Comparison of ENCODE assay signal across 1 cellular context in the genomic region with DNA sequence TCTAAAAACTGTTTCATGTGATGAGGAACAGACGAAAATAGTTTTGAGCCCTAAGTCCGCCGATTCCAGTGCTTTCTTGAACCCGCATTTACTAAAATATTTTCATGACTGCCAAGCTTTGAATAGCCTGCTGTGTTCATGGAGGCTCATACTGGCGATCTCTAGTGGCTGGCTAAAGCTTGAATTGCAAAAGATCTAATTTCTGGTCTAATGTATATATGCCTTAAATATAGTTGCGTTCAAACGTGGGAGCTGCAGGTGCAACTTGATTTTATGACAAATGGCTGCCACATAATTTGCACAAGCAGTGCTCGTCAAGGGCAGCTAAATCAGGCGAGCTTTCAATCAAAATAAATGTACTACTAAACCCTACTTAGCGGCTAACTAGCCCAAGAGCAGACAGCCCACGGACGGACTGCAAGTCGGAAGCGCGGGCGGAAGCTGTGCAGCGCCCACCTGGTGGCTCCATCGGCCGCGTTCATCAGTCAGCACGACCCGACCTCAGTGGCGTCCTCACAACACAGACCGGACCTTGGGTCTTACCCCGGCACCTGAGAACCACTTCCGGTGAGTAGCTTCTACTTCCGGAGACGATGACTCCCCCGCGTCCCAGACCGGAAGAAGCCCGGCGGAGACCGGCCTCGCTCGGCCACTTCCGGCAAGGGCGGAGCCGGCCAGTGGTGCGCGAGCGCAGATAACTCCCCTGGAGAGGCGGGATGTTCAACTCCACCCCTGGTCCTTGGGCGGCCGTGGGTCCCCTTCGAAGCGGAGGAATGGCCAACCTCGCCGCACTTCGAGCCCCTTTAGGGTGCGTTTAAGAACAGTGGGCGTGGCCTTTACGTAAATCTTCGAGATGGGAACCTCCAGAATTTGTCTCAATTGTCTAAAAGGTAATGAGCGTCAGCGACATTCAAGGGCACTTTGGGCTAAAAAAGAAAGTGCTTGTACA.
TF ChIP-seq lines count a peak whose summit lies in the region.

No MANE protein-coding gene starts in this region.

TF ChIP-seq in K562, 482 proteins besides CTCF, POLR2A, EP300 and RAD21 (continued from another document and continues in another):
- TF ChIP-seq NFRKB (IDR thresholded peaks at IDR 0.05; ENCODE audit: low read depth): peak; percentile 20; the same call in 1 of the 2 replicates
- TF ChIP-seq FOS (IDR thresholded peaks at IDR 0.05; ENCODE audit: extremely low read depth, insufficient read length): no peak
- TF ChIP-seq MAFF (IDR thresholded peaks at IDR 0.05; ENCODE audit: low read length): no peak
- no peak for TF ChIP-seq ZNF696 (CRISPR knock-in tag; conservative IDR thresholded peaks at IDR 0.05)
- TF ChIP-seq E2F3 (CRISPR knock-in tag; IDR thresholded peaks at IDR 0.05): no peak
- TF ChIP-seq ZNF408 (CRISPR knock-in tag; IDR thresholded peaks at IDR 0.05; ENCODE audit: low read depth): no peak
- TF ChIP-seq NBN (IDR thresholded peaks at IDR 0.05; ENCODE audit: low read depth): no peak
- TF ChIP-seq, protein P1, sequence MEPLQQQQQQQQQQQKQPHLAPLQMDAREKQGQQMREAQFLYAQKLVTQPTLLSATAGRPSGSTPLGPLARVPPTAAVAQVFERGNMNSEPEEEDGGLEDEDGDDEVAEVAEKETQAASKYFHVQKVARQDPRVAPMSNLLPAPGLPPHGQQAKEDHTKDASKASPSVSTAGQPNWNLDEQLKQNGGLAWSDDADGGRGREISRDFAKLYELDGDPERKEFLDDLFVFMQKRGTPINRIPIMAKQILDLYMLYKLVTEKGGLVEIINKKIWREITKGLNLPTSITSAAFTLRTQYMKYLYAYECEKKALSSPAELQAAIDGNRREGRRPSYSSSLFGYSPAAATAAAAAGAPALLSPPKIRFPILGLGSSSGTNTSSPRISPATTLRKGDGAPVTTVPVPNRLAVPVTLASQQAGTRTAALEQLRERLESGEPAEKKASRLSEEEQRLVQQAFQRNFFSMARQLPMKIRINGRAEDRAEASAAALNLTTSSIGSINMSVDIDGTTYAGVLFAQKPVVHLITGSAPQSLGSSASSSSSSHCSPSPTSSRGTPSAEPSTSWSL (CRISPR knock-in tag; IDR thresholded peaks at IDR 0.05; ENCODE audit: borderline replicate concordance): no peak
- peak; percentile 68 for TF ChIP-seq SIRT6 (IDR thresholded peaks at IDR 0.05; ENCODE audit: low read depth, low read length)
- TF ChIP-seq, protein P2, sequence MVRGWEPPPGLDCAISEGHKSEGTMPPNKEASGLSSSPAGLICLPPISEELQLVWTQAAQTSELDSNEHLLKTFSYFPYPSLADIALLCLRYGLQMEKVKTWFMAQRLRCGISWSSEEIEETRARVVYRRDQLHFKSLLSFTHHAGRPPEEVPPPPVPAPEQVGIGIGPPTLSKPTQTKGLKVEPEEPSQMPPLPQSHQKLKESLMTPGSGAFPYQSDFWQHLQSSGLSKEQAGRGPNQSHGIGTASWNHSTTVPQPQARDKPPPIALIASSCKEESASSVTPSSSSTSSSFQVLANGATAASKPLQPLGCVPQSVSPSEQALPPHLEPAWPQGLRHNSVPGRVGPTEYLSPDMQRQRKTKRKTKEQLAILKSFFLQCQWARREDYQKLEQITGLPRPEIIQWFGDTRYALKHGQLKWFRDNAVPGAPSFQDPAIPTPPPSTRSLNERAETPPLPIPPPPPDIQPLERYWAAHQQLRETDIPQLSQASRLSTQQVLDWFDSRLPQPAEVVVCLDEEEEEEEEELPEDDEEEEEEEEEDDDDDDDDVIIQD (CRISPR knock-in tag; IDR thresholded peaks at IDR 0.05): no peak
- no peak for TF ChIP-seq NFATC3 (IDR thresholded peaks at IDR 0.05)
- TF ChIP-seq, protein P3, sequence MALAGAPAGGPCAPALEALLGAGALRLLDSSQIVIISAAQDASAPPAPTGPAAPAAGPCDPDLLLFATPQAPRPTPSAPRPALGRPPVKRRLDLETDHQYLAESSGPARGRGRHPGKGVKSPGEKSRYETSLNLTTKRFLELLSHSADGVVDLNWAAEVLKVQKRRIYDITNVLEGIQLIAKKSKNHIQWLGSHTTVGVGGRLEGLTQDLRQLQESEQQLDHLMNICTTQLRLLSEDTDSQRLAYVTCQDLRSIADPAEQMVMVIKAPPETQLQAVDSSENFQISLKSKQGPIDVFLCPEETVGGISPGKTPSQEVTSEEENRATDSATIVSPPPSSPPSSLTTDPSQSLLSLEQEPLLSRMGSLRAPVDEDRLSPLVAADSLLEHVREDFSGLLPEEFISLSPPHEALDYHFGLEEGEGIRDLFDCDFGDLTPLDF (CRISPR knock-in tag; IDR thresholded peaks at IDR 0.05): peak; percentile 25; the same call in 1 of the 2 replicates
- no peak for TF ChIP-seq HIVEP1 (CRISPR knock-in tag; IDR thresholded peaks at IDR 0.05)
- TF ChIP-seq, protein P4, sequence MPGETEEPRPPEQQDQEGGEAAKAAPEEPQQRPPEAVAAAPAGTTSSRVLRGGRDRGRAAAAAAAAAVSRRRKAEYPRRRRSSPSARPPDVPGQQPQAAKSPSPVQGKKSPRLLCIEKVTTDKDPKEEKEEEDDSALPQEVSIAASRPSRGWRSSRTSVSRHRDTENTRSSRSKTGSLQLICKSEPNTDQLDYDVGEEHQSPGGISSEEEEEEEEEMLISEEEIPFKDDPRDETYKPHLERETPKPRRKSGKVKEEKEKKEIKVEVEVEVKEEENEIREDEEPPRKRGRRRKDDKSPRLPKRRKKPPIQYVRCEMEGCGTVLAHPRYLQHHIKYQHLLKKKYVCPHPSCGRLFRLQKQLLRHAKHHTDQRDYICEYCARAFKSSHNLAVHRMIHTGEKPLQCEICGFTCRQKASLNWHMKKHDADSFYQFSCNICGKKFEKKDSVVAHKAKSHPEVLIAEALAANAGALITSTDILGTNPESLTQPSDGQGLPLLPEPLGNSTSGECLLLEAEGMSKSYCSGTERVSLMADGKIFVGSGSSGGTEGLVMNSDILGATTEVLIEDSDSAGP (CRISPR knock-in tag; IDR thresholded peaks at IDR 0.05): no peak
- TF ChIP-seq NCOA6 (IDR thresholded peaks at IDR 0.05): no peak
- no peak for TF ChIP-seq NCOA4 (IDR thresholded peaks at IDR 0.05; ENCODE audit: partially characterized antibody)
- TF ChIP-seq, protein P5, sequence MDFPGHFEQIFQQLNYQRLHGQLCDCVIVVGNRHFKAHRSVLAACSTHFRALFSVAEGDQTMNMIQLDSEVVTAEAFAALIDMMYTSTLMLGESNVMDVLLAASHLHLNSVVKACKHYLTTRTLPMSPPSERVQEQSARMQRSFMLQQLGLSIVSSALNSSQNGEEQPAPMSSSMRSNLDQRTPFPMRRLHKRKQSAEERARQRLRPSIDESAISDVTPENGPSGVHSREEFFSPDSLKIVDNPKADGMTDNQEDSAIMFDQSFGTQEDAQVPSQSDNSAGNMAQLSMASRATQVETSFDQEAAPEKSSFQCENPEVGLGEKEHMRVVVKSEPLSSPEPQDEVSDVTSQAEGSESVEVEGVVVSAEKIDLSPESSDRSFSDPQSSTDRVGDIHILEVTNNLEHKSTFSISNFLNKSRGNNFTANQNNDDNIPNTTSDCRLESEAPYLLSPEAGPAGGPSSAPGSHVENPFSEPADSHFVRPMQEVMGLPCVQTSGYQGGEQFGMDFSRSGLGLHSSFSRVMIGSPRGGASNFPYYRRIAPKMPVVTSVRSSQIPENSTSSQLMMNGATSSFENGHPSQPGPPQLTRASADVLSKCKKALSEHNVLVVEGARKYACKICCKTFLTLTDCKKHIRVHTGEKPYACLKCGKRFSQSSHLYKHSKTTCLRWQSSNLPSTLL (IDR thresholded peaks at IDR 0.05): no peak
- peak in 1 of 2 experiments; percentile 38; a peak in 3 of 4 replicates for TF ChIP-seq SIX5 (IDR thresholded peaks at IDR 0.05; ENCODE audit: borderline replicate concordance in 1 of 2, insufficient read depth in 1 of 2, low read depth in 1 of 2, low read length in 2 of 2)
- peak in 1 of 2 experiments; percentile 88; a peak in 2 of 4 replicates for TF ChIP-seq TRIM24 (IDR thresholded peaks at IDR 0.05)
- peak in 1 of 2 experiments; percentile 82; a peak in 2 of 4 replicates for TF ChIP-seq FOXK2 (conservative IDR thresholded peaks at IDR 0.05 in 1 of 2, IDR thresholded peaks at IDR 0.05 in 1 of 2; ENCODE audit: low read depth in 2 of 2)
- no peak for TF ChIP-seq MEF2A (IDR thresholded peaks at IDR 0.05; ENCODE audit: control insufficient read depth, low read depth, low read length)
- TF ChIP-seq, protein P6, sequence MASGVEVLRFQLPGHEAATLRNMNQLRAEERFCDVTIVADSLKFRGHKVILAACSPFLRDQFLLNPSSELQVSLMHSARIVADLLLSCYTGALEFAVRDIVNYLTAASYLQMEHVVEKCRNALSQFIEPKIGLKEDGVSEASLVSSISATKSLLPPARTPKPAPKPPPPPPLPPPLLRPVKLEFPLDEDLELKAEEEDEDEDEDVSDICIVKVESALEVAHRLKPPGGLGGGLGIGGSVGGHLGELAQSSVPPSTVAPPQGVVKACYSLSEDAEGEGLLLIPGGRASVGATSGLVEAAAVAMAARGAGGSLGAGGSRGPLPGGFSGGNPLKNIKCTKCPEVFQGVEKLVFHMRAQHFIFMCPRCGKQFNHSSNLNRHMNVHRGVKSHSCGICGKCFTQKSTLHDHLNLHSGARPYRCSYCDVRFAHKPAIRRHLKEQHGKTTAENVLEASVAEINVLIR (CRISPR knock-in tag; IDR thresholded peaks at IDR 0.05): no peak
- TF ChIP-seq ZNF589 (CRISPR knock-in tag; IDR thresholded peaks at IDR 0.05; ENCODE audit: low read depth): no peak
- 0 out of 2 replicates have a peak, but pooled peaks have one; percentile 80 for TF ChIP-seq ZFPM2 (CRISPR knock-in tag; IDR thresholded peaks at IDR 0.05)
- no peak for TF ChIP-seq KAT7 (CRISPR knock-in tag; IDR thresholded peaks at IDR 0.05; ENCODE audit: borderline replicate concordance)
- peak; percentile 44 for TF ChIP-seq PCBP1 (IDR thresholded peaks at IDR 0.05; ENCODE audit: low read depth, low read length, poor library complexity, severe bottlenecking)
- TF ChIP-seq, protein P7, sequence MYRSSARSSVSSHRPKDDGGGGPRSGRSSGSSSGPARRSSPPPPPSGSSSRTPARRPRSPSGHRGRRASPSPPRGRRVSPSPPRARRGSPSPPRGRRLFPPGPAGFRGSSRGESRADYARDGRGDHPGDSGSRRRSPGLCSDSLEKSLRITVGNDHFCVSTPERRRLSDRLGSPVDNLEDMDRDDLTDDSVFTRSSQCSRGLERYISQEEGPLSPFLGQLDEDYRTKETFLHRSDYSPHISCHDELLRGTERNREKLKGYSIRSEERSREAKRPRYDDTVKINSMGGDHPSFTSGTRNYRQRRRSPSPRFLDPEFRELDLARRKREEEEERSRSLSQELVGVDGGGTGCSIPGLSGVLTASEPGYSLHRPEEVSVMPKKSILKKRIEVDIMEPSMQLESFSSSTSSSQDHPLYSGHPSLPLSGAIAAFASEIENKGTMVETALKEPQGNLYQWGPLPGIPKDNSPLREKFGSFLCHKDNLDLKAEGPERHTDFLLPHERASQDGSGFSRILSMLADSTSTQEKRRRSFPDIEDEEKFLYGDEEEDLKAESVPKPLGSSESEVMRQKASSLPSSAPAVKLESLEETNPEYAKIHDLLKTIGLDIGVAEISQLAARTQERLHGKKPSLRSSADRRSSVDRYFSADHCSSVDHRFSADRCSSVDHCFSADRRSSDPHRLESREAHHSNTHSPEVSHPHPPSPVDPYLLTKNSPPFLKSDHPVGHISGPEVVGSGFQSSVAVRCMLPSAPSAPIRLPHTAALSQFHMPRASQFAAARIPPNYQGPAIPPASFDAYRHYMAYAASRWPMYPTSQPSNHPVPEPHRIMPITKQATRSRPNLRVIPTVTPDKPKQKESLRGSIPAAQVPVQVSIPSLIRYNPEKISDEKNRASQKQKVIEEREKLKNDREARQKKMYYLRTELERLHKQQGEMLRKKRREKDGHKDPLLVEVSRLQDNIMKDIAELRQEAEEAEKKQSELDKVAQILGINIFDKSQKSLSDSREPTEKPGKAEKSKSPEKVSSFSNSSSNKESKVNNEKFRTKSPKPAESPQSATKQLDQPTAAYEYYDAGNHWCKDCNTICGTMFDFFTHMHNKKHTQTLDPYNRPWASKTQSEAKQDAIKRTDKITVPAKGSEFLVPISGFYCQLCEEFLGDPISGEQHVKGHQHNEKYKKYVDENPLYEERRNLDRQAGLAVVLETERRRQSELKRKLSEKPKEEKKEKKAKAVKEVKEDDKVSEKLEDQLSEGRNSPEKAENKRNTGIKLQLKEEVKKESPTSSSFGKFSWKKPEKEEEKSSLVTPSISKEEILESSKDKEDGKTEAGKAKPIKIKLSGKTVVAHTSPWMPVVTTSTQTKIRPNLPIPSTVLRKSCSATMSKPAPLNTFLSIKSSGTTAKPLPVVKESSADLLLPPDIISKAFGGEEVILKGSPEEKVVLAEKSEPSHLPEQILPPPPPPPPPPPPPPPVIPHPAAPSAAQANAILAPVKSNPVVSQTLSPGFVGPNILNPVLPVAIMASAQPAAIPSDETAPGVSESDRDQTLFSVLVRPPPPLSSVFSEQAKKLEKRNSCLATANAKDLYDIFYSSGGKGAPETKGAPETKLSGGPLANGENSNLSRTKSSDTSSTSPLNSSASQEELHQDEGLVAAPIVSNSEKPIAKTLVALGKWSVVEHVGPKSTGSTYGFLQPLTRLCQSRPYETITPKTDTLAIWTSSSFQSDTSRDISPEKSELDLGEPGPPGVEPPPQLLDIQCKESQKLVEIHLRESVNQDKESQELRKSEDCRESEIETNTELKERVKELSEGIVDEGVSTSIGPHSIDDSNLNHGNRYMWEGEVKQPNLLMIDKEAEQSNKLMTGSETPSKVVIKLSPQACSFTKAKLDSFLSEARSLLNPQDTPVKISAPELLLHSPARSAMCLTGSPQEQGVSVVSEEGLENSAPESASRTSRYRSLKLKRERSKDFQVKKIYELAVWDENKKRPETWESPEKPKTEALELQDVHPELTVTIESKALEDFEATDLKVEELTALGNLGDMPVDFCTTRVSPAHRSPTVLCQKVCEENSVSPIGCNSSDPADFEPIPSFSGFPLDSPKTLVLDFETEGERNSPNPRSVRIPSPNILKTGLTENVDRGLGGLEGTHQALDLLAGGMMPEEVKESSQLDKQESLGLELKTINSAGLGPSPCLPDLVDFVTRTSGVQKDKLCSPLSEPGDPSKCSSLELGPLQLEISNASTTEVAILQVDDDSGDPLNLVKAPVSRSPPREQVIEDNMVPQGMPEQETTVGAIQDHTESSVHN (IDR thresholded peaks at IDR 0.05; ENCODE audit: borderline replicate concordance in 1 of 2, low read depth in 1 of 2): no peak
- TF ChIP-seq, protein P8, sequence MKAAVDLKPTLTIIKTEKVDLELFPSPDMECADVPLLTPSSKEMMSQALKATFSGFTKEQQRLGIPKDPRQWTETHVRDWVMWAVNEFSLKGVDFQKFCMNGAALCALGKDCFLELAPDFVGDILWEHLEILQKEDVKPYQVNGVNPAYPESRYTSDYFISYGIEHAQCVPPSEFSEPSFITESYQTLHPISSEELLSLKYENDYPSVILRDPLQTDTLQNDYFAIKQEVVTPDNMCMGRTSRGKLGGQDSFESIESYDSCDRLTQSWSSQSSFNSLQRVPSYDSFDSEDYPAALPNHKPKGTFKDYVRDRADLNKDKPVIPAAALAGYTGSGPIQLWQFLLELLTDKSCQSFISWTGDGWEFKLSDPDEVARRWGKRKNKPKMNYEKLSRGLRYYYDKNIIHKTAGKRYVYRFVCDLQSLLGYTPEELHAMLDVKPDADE (conservative IDR thresholded peaks at IDR 0.05; ENCODE audit: control insufficient read depth, low read depth, low read length): peak; percentile 85
- TF ChIP-seq TAL1 (IDR thresholded peaks at IDR 0.05): no peak
- no peak for TF ChIP-seq PRMT5 (CRISPR knock-in tag; IDR thresholded peaks at IDR 0.05)
- TF ChIP-seq BRF1 (IDR thresholded peaks at IDR 0.05; ENCODE audit: borderline replicate concordance, extremely low read depth, insufficient read length): no peak
